In the genomic region with DNA sequence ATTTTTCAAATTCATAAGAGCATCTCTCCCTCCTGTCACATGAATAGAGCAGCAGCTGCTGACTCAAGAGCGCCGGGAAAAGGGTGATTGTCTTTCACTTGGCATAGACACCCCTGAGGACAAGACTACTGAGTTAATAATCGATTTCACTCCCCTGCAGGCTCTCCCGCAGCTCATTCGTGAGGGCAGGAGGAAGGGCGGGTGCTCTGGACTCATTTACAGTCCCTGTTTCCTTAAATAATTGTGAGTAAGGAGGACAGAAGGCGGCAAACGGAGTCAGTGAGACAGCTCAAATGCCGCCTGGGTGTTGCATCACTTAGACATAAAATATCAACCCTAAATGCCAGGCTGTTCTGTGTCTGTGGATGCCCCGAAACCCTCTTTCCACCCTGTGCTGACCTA, we compare ENCODE assay signal across 1 cellular context.
TF ChIP-seq lines count a peak whose summit lies in the region.

No MANE protein-coding gene starts in this region.

TF ChIP-seq in IMR-90, 13 proteins besides CTCF, POLR2A, EP300 and RAD21:
- TF ChIP-seq MXI1 (IDR thresholded peaks at IDR 0.05; ENCODE audit: borderline replicate concordance, low read depth, low read length) = no peak
- TF ChIP-seq CEBPB (IDR thresholded peaks at IDR 0.05; ENCODE audit: low read depth, low read length) = peak; percentile 12; the same call in 1 of the 2 replicates
